Comparison of ENCODE assay signal across 14 cellular contexts in genomic region chr19:10104130-10104513, GRCh38. TPM values are rescaled to one million over a fixed set of nuclear protein-coding genes. Genes with fewer than 3 reads are reported as not detected.
DNase-seq lines count a peak whose midpoint lies in the region; ATAC-seq and TF ChIP-seq lines count a peak whose summit lies in the region.
"Had no signal": no experiment of that assay in that cellular context is flagged by ENCODE, and none has a peak within 500 bp of the region (broad histone marks: within the 10 kb centered on the region; RNA-seq: fewer than 3 reads in every experiment).

No MANE protein-coding gene starts in this region.

- peak overlapping the region; percentile 78 to 100 (median 97) for H3K27ac Mint-ChIP-seq in CD4-positive, alpha-beta memory T cell
- H3K27ac Mint-ChIP-seq in activated CD4-positive, alpha-beta memory T cell treated with anti-CD3 and anti-CD28 coated beads, Interleukin-2, amount 10 ng/mL, durations not matched to agents 7 days and 5 days: peak overlapping the region; percentile 97
- peak overlapping the region; percentile 96 to 100 (median 96) for H3K27ac Mint-ChIP-seq in naive B cell

- H3K9me3 ChIP-seq in CD4-positive, alpha-beta memory T cell (ENCODE audit: control insufficient read depth in 1 of 2, low read length in 2 of 2): no peaks in the 10 kb centered on the region
- H3K9me3 ChIP-seq: heart right ventricle, tibial artery had no signal

- peaks cover 35 to 82% (median 59%) of the 10 kb centered on the region in 4 donors for H3K4me1 Mint-ChIP-seq in CD4-positive, alpha-beta memory T cell
- H3K4me1 Mint-ChIP-seq in activated CD4-positive, alpha-beta memory T cell treated with anti-CD3 and anti-CD28 coated beads, Interleukin-2, amount 10 ng/mL, durations not matched to agents 7 days and 5 days: peaks cover 69% of the 10 kb centered on the region
- H3K4me1 Mint-ChIP-seq in naive B cell: peaks cover 54 to 70% (median 64%) of the 10 kb centered on the region in 3 donors

- POLR2A ChIA-PET in CD4-positive, alpha-beta memory T cell (lab: Charles Lee; ENCODE audit: partially characterized antibody): interaction anchor here (0.6 to 10.9 kb wide), 10 partner anchors 8 to 278 kb away, joined by 3 to 172 read pairs (median 4); partner anchors contain the start of genes EIF3G, ICAM1 and P2RY11
- POLR2A ChIA-PET in activated CD4-positive, alpha-beta memory T cell treated with anti-CD3 and anti-CD28 coated beads, Interleukin-2, amount 10 ng/mL, durations not matched to agents 7 days and 5 days (lab: Charles Lee): interaction anchor here (0.7 to 7.8 kb wide), 8 partner anchors 8 to 229 kb away, joined by 3 to 96 read pairs (median 4); partner anchors contain the start of genes EIF3G, ICAM1, P2RY11 and RAVER1

- no peaks in the 10 kb centered on the region for H3K27me3 ChIP-seq in CD4-positive, alpha-beta memory T cell (ENCODE audit: insufficient read depth, low read length)
- no peaks in the 10 kb centered on the region for H3K27me3 ChIP-seq in HL-60 (ENCODE audit: insufficient read depth, poor library complexity, severe bottlenecking)
- H3K27me3 ChIP-seq: brain microvascular endothelial cell, heart right ventricle, tibial artery had no signal

- H3K27ac ChIP-seq in CD4-positive, alpha-beta memory T cell (ENCODE audit: low read depth, low read length): peak overlapping the region; percentile 89
- peak overlapping the region; percentile 95 for H3K27ac ChIP-seq in HL-60 (replicated peaks)
- H3K27ac ChIP-seq: brain microvascular endothelial cell, PC-9, tibial artery had no signal

- no peak for ATAC-seq in naive B cell (ENCODE audit: low read depth in 2 of 2)
- ATAC-seq: heart right ventricle had no signal

- intact Hi-C loops in CD4-positive, alpha-beta memory T cell (cut with micrococcal nuclease): loop anchor here (2.0 to 10.0 kb wide), 3 partner anchors 15 to 301 kb away; partner anchors contain the start of genes CDC37 and EIF3G

- no peak overlapping the region for H3K4me3 ChIP-seq in CD4-positive, alpha-beta memory T cell (ENCODE audit: low read length in 2 of 2)
- no peak overlapping the region for H3K4me3 ChIP-seq in HL-60 (replicated peaks; ENCODE audit: insufficient read depth, low read length)
- H3K4me3 ChIP-seq: heart right ventricle, PC-9, tibial artery had no signal

- H3K36me3 ChIP-seq in CD4-positive, alpha-beta memory T cell (ENCODE audit: insufficient read depth, low read length): peaks cover 17% of the 10 kb centered on the region

- no peak for DNase-seq in CD4-positive, alpha-beta memory T cell
- DNase-seq in HL-60 (ENCODE audit: low read depth in 1 of 2, low spot score in 1 of 2): no peak
- DNase-seq in activated CD4-positive, alpha-beta memory T cell treated with anti-CD3 and anti-CD28 coated beads, Interleukin-2, amount 10 ng/mL, durations not matched to agents 7 days and 5 days: no peak
- no peak for DNase-seq in naive B cell
- no peak for DNase-seq in NCI-H69 (lab: John Stamatoyannopoulos, UW)
- DNase-seq in Kasumi-1 (lab: John Stamatoyannopoulos, UW): no peak
- DNase-seq in anterior cingulate cortex (lab: John Stamatoyannopoulos, UW): no peak
- DNase-seq: brain microvascular endothelial cell, DMS79, heart right ventricle, NCI-H187, NCI-H446 treated with DMSO at 0.1 percent for 48 hours, PC-9, tibial artery had no signal

- CTCF ChIA-PET in CD4-positive, alpha-beta memory T cell (lab: Charles Lee; ENCODE audit: partially characterized antibody): interaction anchor here (0.6 to 3.7 kb wide), 8 partner anchors 8 to 418 kb away, joined by 3 to 25 read pairs (median 6); no protein-coding TSS in a partner anchor
- CTCF ChIA-PET in activated CD4-positive, alpha-beta memory T cell treated with anti-CD3 and anti-CD28 coated beads, Interleukin-2, amount 10 ng/mL, durations not matched to agents 7 days and 5 days (lab: Charles Lee): interaction anchor here (0.7 to 1.5 kb wide), 9 partner anchors 8 to 313 kb away, joined by 3 to 8 read pairs (median 3); no protein-coding TSS in a partner anchor

- H3K4me1 ChIP-seq in CD4-positive, alpha-beta memory T cell (ENCODE audit: insufficient read depth, low read length): peaks cover 70% of the 10 kb centered on the region

- peaks cover 0 to 2% (median 0%) of the 10 kb centered on the region in 8 donors for H3K9me3 Mint-ChIP-seq in CD4-positive, alpha-beta memory T cell
- no peaks in the 10 kb centered on the region for H3K9me3 Mint-ChIP-seq in activated CD4-positive, alpha-beta memory T cell treated with anti-CD3 and anti-CD28 coated beads, Interleukin-2, amount 10 ng/mL, durations not matched to agents 7 days and 5 days
- peaks cover 0 to 4% (median 0%) of the 10 kb centered on the region in 7 donors for H3K9me3 Mint-ChIP-seq in naive B cell

- no peaks in the 10 kb centered on the region for H3K27me3 Mint-ChIP-seq in CD4-positive, alpha-beta memory T cell
- no peaks in the 10 kb centered on the region for H3K27me3 Mint-ChIP-seq in activated CD4-positive, alpha-beta memory T cell treated with anti-CD3 and anti-CD28 coated beads, Interleukin-2, amount 10 ng/mL, durations not matched to agents 7 days and 5 days
- no peaks in the 10 kb centered on the region for H3K27me3 Mint-ChIP-seq in naive B cell

- H3K4me3 Mint-ChIP-seq in CD4-positive, alpha-beta memory T cell: peak overlapping the region in 6 of 8 donors; percentile 6 to 83 (median 26)
- H3K4me3 Mint-ChIP-seq in activated CD4-positive, alpha-beta memory T cell treated with anti-CD3 and anti-CD28 coated beads, Interleukin-2, amount 10 ng/mL, durations not matched to agents 7 days and 5 days: no peak overlapping the region
- H3K4me3 Mint-ChIP-seq in naive B cell: peak overlapping the region in 4 of 8 donors; percentile 59 to 84 (median 68)

- peaks cover 9 to 25% of the 10 kb centered on the region in 2 donors for H3K36me3 Mint-ChIP-seq in CD4-positive, alpha-beta memory T cell
- H3K36me3 Mint-ChIP-seq in activated CD4-positive, alpha-beta memory T cell treated with anti-CD3 and anti-CD28 coated beads, Interleukin-2, amount 10 ng/mL, durations not matched to agents 7 days and 5 days (ENCODE audit: low read depth): peaks cover 24% of the 10 kb centered on the region
- peaks cover 0 to 4% of the 10 kb centered on the region in 2 donors for H3K36me3 Mint-ChIP-seq in naive B cell

- no peak for TF ChIP-seq CTCF in HL-60 (IDR thresholded peaks at IDR 0.05; ENCODE audit: insufficient read depth, low read length)

RNA-seq across cellular contexts. Expression of gene ANGPTL6, which starts 1.6 kb away (rescaled TPM):
- under 1 TPM; 0.52 to 0.83 TPM for total RNA-seq in CD4-positive, alpha-beta memory T cell
- polyA plus RNA-seq in CD4-positive, alpha-beta memory T cell: under 1 TPM; 0.19 to 0.29 TPM
- total RNA-seq in activated CD4-positive, alpha-beta memory T cell treated with anti-CD3 and anti-CD28 coated beads, Interleukin-2, amount 10 ng/mL, durations not matched to agents 7 days and 5 days: 1 to 10 TPM; 2.4 TPM
- 1 to 10 TPM in 1 of 6 donors, under 1 TPM in 3, not detected in 2; 0.39 to 1.1 (median 0.65) TPM for polyA plus RNA-seq in naive B cell (ENCODE audit: low read depth in 6 of 6)
- total RNA-seq: PC-9 had no signal

RNA-seq across cellular contexts. Expression of gene PPAN, which starts 2.0 kb away (rescaled TPM):
- total RNA-seq in CD4-positive, alpha-beta memory T cell: 100 to 1,000 TPM in 1 of 2 experiments, 10 to 100 TPM in 1; 92.5 to 102 TPM
- 10 to 100 TPM; 14.5 to 51.1 TPM for polyA plus RNA-seq in CD4-positive, alpha-beta memory T cell
- 10 to 100 TPM; 74.3 to 75.6 TPM for total RNA-seq in activated CD4-positive, alpha-beta memory T cell treated with anti-CD3 and anti-CD28 coated beads, Interleukin-2, amount 10 ng/mL, durations not matched to agents 7 days and 5 days
- 10 to 100 TPM in 5 of 6 donors, 1 to 10 TPM in 1; 7.8 to 30.7 (median 15.1) TPM for polyA plus RNA-seq in naive B cell (ENCODE audit: low read depth in 6 of 6)

RNA-seq across cellular contexts. Expression of gene P2RY11, which starts 7.4 kb away (rescaled TPM):
- total RNA-seq in CD4-positive, alpha-beta memory T cell: 10 to 100 TPM; 42.6 to 49.7 TPM
- 1 to 10 TPM in 1 of 2 donors, under 1 TPM in 1; 0.24 to 4.7 TPM for polyA plus RNA-seq in CD4-positive, alpha-beta memory T cell
- 10 to 100 TPM; 33.2 to 33.5 TPM for total RNA-seq in activated CD4-positive, alpha-beta memory T cell treated with anti-CD3 and anti-CD28 coated beads, Interleukin-2, amount 10 ng/mL, durations not matched to agents 7 days and 5 days
- polyA plus RNA-seq in naive B cell (ENCODE audit: low read depth in 6 of 6): 1 to 10 TPM in 3 of 6 donors, under 1 TPM in 3; 0.69 to 1.2 (median 0.92) TPM

RNA-seq across cellular contexts. Expression of gene EIF3G, which starts 15.6 kb away (rescaled TPM):
- total RNA-seq in CD4-positive, alpha-beta memory T cell: 100 to 1,000 TPM; 306 to 315 TPM
- polyA plus RNA-seq in CD4-positive, alpha-beta memory T cell: 100 to 1,000 TPM; 226 to 239 TPM
- total RNA-seq in activated CD4-positive, alpha-beta memory T cell treated with anti-CD3 and anti-CD28 coated beads, Interleukin-2, amount 10 ng/mL, durations not matched to agents 7 days and 5 days: 100 to 1,000 TPM; 202 to 203 TPM
- 100 to 1,000 TPM; 141 to 177 (median 159) TPM for polyA plus RNA-seq in naive B cell (ENCODE audit: low read depth in 6 of 6)

RNA-seq across cellular contexts. Expression of gene SHFL, which starts 18.0 kb away (rescaled TPM):
- total RNA-seq in CD4-positive, alpha-beta memory T cell: 100 to 1,000 TPM; 112 TPM
- polyA plus RNA-seq in CD4-positive, alpha-beta memory T cell: 10 to 100 TPM; 25.7 to 58.2 TPM
- 100 to 1,000 TPM; 103 to 108 TPM for total RNA-seq in activated CD4-positive, alpha-beta memory T cell treated with anti-CD3 and anti-CD28 coated beads, Interleukin-2, amount 10 ng/mL, durations not matched to agents 7 days and 5 days
- 10 to 100 TPM; 14.7 to 37.0 (median 23.8) TPM for polyA plus RNA-seq in naive B cell (ENCODE audit: low read depth in 6 of 6)
